ENCODE assay signal across 13 cellular contexts in the genomic region with DNA sequence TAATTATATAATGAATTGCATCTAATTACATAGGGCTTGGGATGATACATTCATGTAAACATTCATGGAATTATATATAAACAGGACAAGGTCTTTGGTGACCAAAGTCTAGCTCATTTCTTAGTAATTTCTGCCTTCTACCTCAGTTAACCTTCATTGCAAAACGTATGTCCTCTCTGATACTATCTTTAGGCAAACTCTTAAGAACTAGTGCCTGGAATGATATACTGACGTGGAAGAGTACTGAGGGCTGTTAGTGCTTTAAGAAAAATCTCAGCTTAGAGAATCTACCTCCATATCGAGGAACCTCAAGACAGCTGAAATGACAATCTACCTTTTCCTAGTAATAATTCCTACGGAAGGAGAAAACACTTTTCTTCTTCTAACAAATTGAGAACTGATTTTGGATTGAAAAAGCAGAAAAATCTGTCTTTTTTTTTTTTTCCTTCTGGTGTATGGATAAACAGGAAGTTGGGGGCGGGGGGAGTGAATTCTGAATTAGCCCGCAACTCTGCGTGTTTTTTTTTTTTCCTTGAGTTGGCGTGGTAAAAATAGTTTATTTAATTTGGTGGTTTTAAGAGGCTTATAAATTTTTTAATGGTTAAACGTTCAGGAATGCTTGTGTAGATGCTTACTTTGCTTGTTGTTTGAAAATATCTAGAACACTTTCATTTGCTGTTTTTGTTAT. TPM values are rescaled to one million over a fixed set of nuclear protein-coding genes. Genes with fewer than 3 reads are reported as not detected.
DNase-seq lines count a peak whose midpoint lies in the region; ATAC-seq and TF ChIP-seq lines count a peak whose summit lies in the region.
"Had no signal": no experiment of that assay in that cellular context is flagged by ENCODE, and none has a peak within 500 bp of the region (broad histone marks: within the 10 kb centered on the region; RNA-seq: fewer than 3 reads in every experiment).

No MANE protein-coding gene starts in this region.

- H3K4me1 ChIP-seq in ascending aorta: peaks cover 5 to 17% of the 10 kb centered on the region in 2 donors

- no peaks in the 10 kb centered on the region for H3K9me3 Mint-ChIP-seq in osteocyte (ENCODE audit: unreplicated experiment)
- H3K9me3 Mint-ChIP-seq: activated T-cell treated with anti-CD3 and anti-CD28 coated beads, Interleukin-2, amount 50 U/mL, for 24 hours; type B pancreatic cell had no signal

- no peaks in the 10 kb centered on the region for H3K36me3 ChIP-seq in ascending aorta

- in situ Hi-C loops in ACHN (cut with HindIII; ENCODE audit: low pct_ligation_motif_present, low pct_unique_long_range_greater_than_20kb, low sequenced_read_pairs): no loop called here

- H3K36me3 Mint-ChIP-seq in osteocyte (ENCODE audit: unreplicated experiment): peaks cover 2% of the 10 kb centered on the region
- H3K36me3 Mint-ChIP-seq: type B pancreatic cell had no signal

- no peak for ATAC-seq in HG02763 (IDR thresholded peaks at IDR 0.05; ENCODE audit: unreplicated experiment)
- no peak for ATAC-seq in GM18870 (IDR thresholded peaks at IDR 0.05; ENCODE audit: unreplicated experiment)

- TF ChIP-seq CTCF in osteocyte (IDR thresholded peaks at IDR 0.05) (no peak), ascending aorta (IDR thresholded peaks at IDR 0.05) (no peak)

- no peaks in the 10 kb centered on the region for H3K27me3 ChIP-seq in ascending aorta

- peak overlapping the region in 1 of 2 donors; percentile 13 for H3K4me3 ChIP-seq in ascending aorta

- peak overlapping the region; percentile 41 for H3K4me3 Mint-ChIP-seq in osteocyte (ENCODE audit: unreplicated experiment)
- H3K4me3 Mint-ChIP-seq: activated T-cell treated with anti-CD3 and anti-CD28 coated beads, Interleukin-2, amount 50 U/mL, for 24 hours; type B pancreatic cell had no signal

- H3K4me1 Mint-ChIP-seq in osteocyte (ENCODE audit: unreplicated experiment): peaks cover 74% of the 10 kb centered on the region

- H3K9me3 ChIP-seq in ascending aorta: no peaks in the 10 kb centered on the region

- H3K27ac ChIP-seq in cingulate gyrus (ENCODE audit: low read depth, low read length) (peak overlapping the region; percentile 33), ascending aorta (peak overlapping the region in 1 of 2 donors; percentile 28)

- no peaks in the 10 kb centered on the region for H3K27me3 Mint-ChIP-seq in osteocyte (ENCODE audit: unreplicated experiment)
- H3K27me3 Mint-ChIP-seq: activated T-cell treated with anti-CD3 and anti-CD28 coated beads, Interleukin-2, amount 50 U/mL, for 24 hours; type B pancreatic cell had no signal

- intact Hi-C loops in ascending aorta (cut with DNase I): loop anchor here (5.0 kb wide), 1 partner anchor 44 kb away; a partner anchor contains a TSS

- H3K27ac Mint-ChIP-seq in osteocyte (ENCODE audit: unreplicated experiment): peak overlapping the region; percentile 89
- H3K27ac Mint-ChIP-seq: activated T-cell treated with anti-CD3 and anti-CD28 coated beads, Interleukin-2, amount 50 U/mL, for 24 hours; type B pancreatic cell had no signal

- peak; percentile 19 for DNase-seq in ACHN
- DNase-seq in LHCN-M2 (ENCODE audit: low read depth): peak; percentile 14
- no peak for DNase-seq in osteocyte (ENCODE audit: extremely low spot score, unreplicated experiment)
- DNase-seq in ascending aorta (ENCODE audit: low spot score in 2 of 2): no peak
- no peak for DNase-seq in activated CD8-positive, alpha-beta memory T cell treated with anti-CD3 and anti-CD28 coated beads, Interleukin-2, amount 50 U/mL, for 48 hours
- DNase-seq: activated CD4-positive, CD25-positive, alpha-beta regulatory T cell treated with anti-CD3 and anti-CD28 coated beads, Interleukin-2, amount 50 U/mL, for 72 hours; activated T-cell treated with anti-CD3 and anti-CD28 coated beads, Interleukin-2, amount 50 U/mL, for 24 hours; DMS53; NCI-H1092 treated with DMSO at 0.1 percent for 48 hours had no signal

RNA-seq across cellular contexts. Expression of a gene that starts 43.2 kb away (rescaled TPM):
- total RNA-seq in LHCN-M2 (2014; rRNA removed) (0.29 TPM in 1 of 2 replicates, not detected in the other), osteocyte (4.8 and 5.0 TPM in 2 replicates), ascending aorta (52.7 TPM)
- polyA plus RNA-seq in LHCN-M2 (2012): 0.12 TPM

Comparison
In these comparisons a context has a peak if more than half of its experiments do, and no peak if none do; other contexts are left out.
1. DNase-seq: peak in ACHN (single experiment) and LHCN-M2 (single experiment); none in osteocyte (single experiment), ascending aorta (0 of 2) and activated CD8-positive, alpha-beta memory T cell treated with anti-CD3 and anti-CD28 coated beads, Interleukin-2, amount 50 U/mL, for 48 hours (single experiment).